25 cellular contexts compared by ENCODE assay signal in genomic region chr6:12339022-12339421, GRCh38. TPM values are rescaled to one million over a fixed set of nuclear protein-coding genes. Genes with fewer than 3 reads are reported as not detected.
"Had no signal": no experiment of that assay in that cellular context is flagged by ENCODE, and none has a peak within 500 bp of the region (broad histone marks: within the 10 kb centered on the region; RNA-seq: fewer than 3 reads in every experiment).

No MANE protein-coding gene starts in this region.

- H3K4me2 ChIP-seq: hepatocyte had no signal

- H3K79me2 ChIP-seq: hepatocyte had no signal

- H3K27ac ChIP-seq: dorsolateral prefrontal cortex, hepatocyte, prostate gland, right atrium auricular region, sigmoid colon, spleen, thoracic aorta, tibial nerve, upper lobe of right lung, uterus had no signal

- H3K4me1 ChIP-seq: prostate gland, right atrium auricular region, sigmoid colon, tibial nerve, uterus had no signal

- FAIRE-seq: frontal cortex had no signal

- H3K27ac Mint-ChIP-seq: memory B cell; naive thymus-derived CD8-positive, alpha-beta T cell; nephron progenitor cell; stimulated activated naive B cell treated with anti-CD40 and anti-IgM and Interleukin-4, amounts not matched to agents 10 μg/mL and 1 μg/mL and 100 μg/mL, for 72 hours; stimulated activated naive CD8-positive, alpha-beta T cell treated with anti-CD3 and anti-CD28 coated beads, Interleukin-15, Interleukin-2, amounts not matched to agents 100 ng/mL and 50 ng/mL, for 24 hours had no signal

- H3K4me3 Mint-ChIP-seq: memory B cell; naive thymus-derived CD8-positive, alpha-beta T cell; stimulated activated naive B cell treated with anti-CD40 and anti-IgM and Interleukin-4, amounts not matched to agents 10 μg/mL and 1 μg/mL and 100 μg/mL, for 72 hours; stimulated activated naive CD8-positive, alpha-beta T cell treated with anti-CD3 and anti-CD28 coated beads, Interleukin-15, Interleukin-2, amounts not matched to agents 100 ng/mL and 50 ng/mL, for 24 hours had no signal

- H3K4me3 ChIP-seq: dorsolateral prefrontal cortex, hepatocyte, lung, prostate gland, right atrium auricular region, sigmoid colon, spleen, thoracic aorta, tibial nerve, upper lobe of right lung, uterus had no signal

- H3K9me3 ChIP-seq: prostate gland, right atrium auricular region, sigmoid colon, spleen, thoracic aorta, tibial nerve, upper lobe of right lung, uterus had no signal

- H3K36me3 ChIP-seq: prostate gland, right atrium auricular region, sigmoid colon, spleen, thoracic aorta, tibial nerve, upper lobe of right lung, uterus had no signal

- H3K36me3 Mint-ChIP-seq: memory B cell; naive thymus-derived CD8-positive, alpha-beta T cell; stimulated activated naive B cell treated with anti-CD40 and anti-IgM and Interleukin-4, amounts not matched to agents 10 μg/mL and 1 μg/mL and 100 μg/mL, for 72 hours had no signal

- ATAC-seq: left cardiac atrium; left ventricle myocardium superior; naive thymus-derived CD8-positive, alpha-beta T cell; stimulated activated naive B cell treated with anti-CD40 and anti-IgM and Interleukin-4, amounts not matched to agents 10 μg/mL and 1 μg/mL and 100 μg/mL, for 72 hours; upper lobe of right lung had no signal

- H3K27me3 ChIP-seq: hepatocyte, right atrium auricular region, upper lobe of right lung, uterus had no signal

- DNase-seq: cerebellar nuclear complex; dorsolateral prefrontal cortex; effector CD4-positive, alpha-beta T cell; head of caudate nucleus; left cardiac atrium; left ventricle myocardium superior; naive thymus-derived CD8-positive, alpha-beta T cell; nephron progenitor cell; nucleus accumbens; sigmoid colon; spleen; stimulated activated CD4-positive, alpha-beta T cell treated with anti-CD3 and anti-CD28 coated beads, Interleukin-15, amount 100 ng/mL, for 24 hours; stimulated activated CD4-positive, alpha-beta T cell treated with anti-CD3 and anti-CD28 coated beads, Interleukin-2, amount 100 ng/mL, for 48 hours; stimulated activated naive B cell treated with anti-CD40 and anti-IgM and Interleukin-4, amounts not matched to agents 10 μg/mL and 1 μg/mL and 100 μg/mL, for 72 hours; upper lobe of right lung; uterus had no signal

- H2AFZ ChIP-seq: hepatocyte had no signal

RNA-seq across cellular contexts. Expression of gene EDN1, which starts 48.9 kb away (rescaled TPM):
- polyA plus RNA-seq: naive thymus-derived CD8-positive, alpha-beta T cell had no signal
